In genomic region chr5:36079200-36079761, GRCh38 we compare ENCODE assay signal across 9 cellular contexts. TPM values are rescaled to one million over a fixed set of nuclear protein-coding genes. Genes with fewer than 3 reads are reported as not detected.
A peak's percentile ranks its signal among the peaks of the same experiment; 100 is the strongest.
DNase-seq lines count a peak whose midpoint lies in the region; ATAC-seq and TF ChIP-seq lines count a peak whose summit lies in the region.
"Had no signal": no experiment of that assay in that cellular context is flagged by ENCODE, and none has a peak within 500 bp of the region (broad histone marks: within the 10 kb centered on the region; RNA-seq: fewer than 3 reads in every experiment).

No MANE protein-coding gene starts in this region.

- intact Hi-C loops in gastrocnemius medialis (cut with DNase I; ENCODE audit: low total_unique reads): no loop called here

- TF ChIP-seq POLR2A in gastrocnemius medialis (IDR thresholded peaks at IDR 0.05): no peak

- H3K9me3 ChIP-seq in gastrocnemius medialis: no peaks in the 10 kb centered on the region

- no peaks in the 10 kb centered on the region for H3K4me1 ChIP-seq in gastrocnemius medialis

- H3K27me3 ChIP-seq in gastrocnemius medialis: peaks cover 0 to 2% (median 0%) of the 10 kb centered on the region in 3 donors

- no peaks in the 10 kb centered on the region for H3K36me3 ChIP-seq in gastrocnemius medialis

- H3K27ac ChIP-seq in gastrocnemius medialis: no peak overlapping the region

- H3K27me3 Mint-ChIP-seq in activated T-cell treated with anti-CD3 and anti-CD28 coated beads, Interleukin-2, amount 50 U/mL, for 72 hours (ENCODE audit: low read depth): peaks cover 15% of the 10 kb centered on the region

- ATAC-seq in GM19455 (IDR thresholded peaks at IDR 0.05; ENCODE audit: unreplicated experiment): peak; percentile 91
- ATAC-seq in HG03432 (IDR thresholded peaks at IDR 0.05; ENCODE audit: unreplicated experiment): peak; percentile 98
- ATAC-seq in activated T-cell treated with anti-CD3 and anti-CD28 coated beads, Interleukin-2, amount 50 U/mL, for 72 hours (replicated peaks in 1 of 2): peak; percentile 83 to 87
- peak in 1 of 2 donors; percentile 44 for ATAC-seq in gastrocnemius medialis

- peaks cover 0 to 1% of the 10 kb centered on the region in 2 donors for H3K9me3 Mint-ChIP-seq in activated T-cell treated with anti-CD3 and anti-CD28 coated beads, Interleukin-2, amount 50 U/mL, for 72 hours

- no peaks in the 10 kb centered on the region for H3K4me1 Mint-ChIP-seq in activated T-cell treated with anti-CD3 and anti-CD28 coated beads, Interleukin-2, amount 50 U/mL, for 72 hours (ENCODE audit: low read depth)
- H3K4me1 Mint-ChIP-seq: CD8-positive, alpha-beta memory T cell had no signal

- H3K4me3 Mint-ChIP-seq in activated T-cell treated with anti-CD3 and anti-CD28 coated beads, Interleukin-2, amount 50 U/mL, for 72 hours: no peak overlapping the region
- H3K4me3 Mint-ChIP-seq: CD8-positive, alpha-beta memory T cell had no signal

- no peak overlapping the region for H3K27ac Mint-ChIP-seq in activated T-cell treated with anti-CD3 and anti-CD28 coated beads, Interleukin-2, amount 50 U/mL, for 72 hours
- H3K27ac Mint-ChIP-seq: CD8-positive, alpha-beta memory T cell had no signal

- peak; percentile 66 for DNase-seq in SIG-M5 treated with dmso at 0.1 percent for 504 hours (lab: John Stamatoyannopoulos, UW; ENCODE audit: unreplicated experiment)
- DNase-seq in SIG-M5 (lab: John Stamatoyannopoulos, UW): no peak
- peak; percentile 67 for DNase-seq in NCI-H2227 treated with DMSO at 0.1 percent for 48 hours (lab: John Stamatoyannopoulos, UW)
- peak; percentile 14 to 33 for DNase-seq in activated T-cell treated with anti-CD3 and anti-CD28 coated beads, Interleukin-2, amount 50 U/mL, for 72 hours
- peak; percentile 50 for DNase-seq in hepatic stellate cell (ENCODE audit: low spot score)
- DNase-seq in gastrocnemius medialis: no peak

- H3K4me3 ChIP-seq in gastrocnemius medialis: no peak overlapping the region

- TF ChIP-seq CTCF in gastrocnemius medialis (IDR thresholded peaks at IDR 0.05 in 4 of 5, conservative IDR thresholded peaks at IDR 0.05 in 1 of 5): peak in 3 of 5 experiments; percentile 21 to 49 (median 35)

- H3K36me3 Mint-ChIP-seq in activated T-cell treated with anti-CD3 and anti-CD28 coated beads, Interleukin-2, amount 50 U/mL, for 72 hours (ENCODE audit: insufficient read depth in 2 of 2): peaks cover 0 to 2% of the 10 kb centered on the region in 2 donors
- H3K36me3 Mint-ChIP-seq: CD8-positive, alpha-beta memory T cell had no signal

- in situ Hi-C loops in gastrocnemius medialis (cut with MboI; ENCODE audit: low sequenced_read_pairs in 4 of 4): no loop called here

RNA-seq across cellular contexts. Expression of gene UGT3A2, which starts 12.6 kb away (rescaled TPM):
- not detected for total RNA-seq in activated T-cell treated with anti-CD3 and anti-CD28 coated beads, Interleukin-2, amount 50 U/mL, for 72 hours
- total RNA-seq in gastrocnemius medialis: not detected
- total RNA-seq: CD8-positive, alpha-beta memory T cell had no signal

Comparison
In these comparisons a context has a peak if more than half of its experiments do, and no peak if none do; other contexts are left out.
1. DNase-seq: peak in SIG-M5 treated with dmso at 0.1 percent for 504 hours (single experiment), NCI-H2227 treated with DMSO at 0.1 percent for 48 hours (single experiment), activated T-cell treated with anti-CD3 and anti-CD28 coated beads, Interleukin-2, amount 50 U/mL, for 72 hours (2 of 2) and hepatic stellate cell (single experiment); none in SIG-M5 (single experiment) and gastrocnemius medialis (0 of 2).